In the genomic region with DNA sequence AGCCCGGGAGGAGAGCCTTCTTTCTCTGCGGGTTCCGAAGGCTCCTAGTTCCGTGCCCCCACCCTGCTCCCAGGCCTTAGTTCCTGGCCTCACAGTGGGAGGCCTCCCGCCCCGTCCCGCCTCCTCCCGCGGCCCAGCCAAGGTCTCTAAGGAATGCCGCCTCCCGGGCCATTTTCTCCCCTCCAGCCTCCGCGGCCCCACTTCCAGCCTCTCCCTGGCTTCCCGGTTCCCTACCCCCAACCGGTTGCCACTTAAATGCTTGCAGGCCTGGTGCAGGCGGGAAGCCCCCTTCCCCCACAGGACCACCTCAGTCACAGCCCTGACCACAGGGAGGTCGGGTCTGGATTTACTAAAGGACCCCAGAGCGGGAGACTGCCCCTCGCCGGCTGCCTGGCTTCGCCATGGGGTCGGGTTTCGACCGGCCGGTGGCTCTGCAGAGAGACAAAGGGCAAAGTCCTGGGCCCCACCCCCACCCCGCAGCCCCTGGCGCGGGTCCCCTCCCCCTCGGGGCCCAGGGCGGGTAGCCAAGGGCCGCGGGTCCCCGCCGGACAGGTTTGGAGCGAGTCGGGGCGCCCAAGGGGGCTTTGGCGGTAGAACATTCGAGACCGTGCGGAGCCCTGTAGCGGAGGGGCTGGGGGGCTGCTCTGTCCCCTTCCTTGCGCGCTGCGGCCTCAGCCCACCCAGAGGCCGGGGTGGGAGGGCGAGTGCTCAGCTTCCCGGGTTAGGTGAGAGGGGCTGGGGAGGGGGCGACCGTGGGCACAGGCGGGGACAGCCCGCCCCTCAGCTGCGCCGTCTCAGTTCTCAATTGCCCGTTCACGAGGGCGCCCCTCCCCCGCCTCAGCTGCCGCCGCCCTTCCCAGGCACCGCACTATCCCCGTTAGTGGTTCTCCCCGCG, we compare ENCODE assay signal across 14 cellular contexts. TPM values are rescaled to one million over a fixed set of nuclear protein-coding genes. Genes with fewer than 3 reads are reported as not detected.
DNase-seq lines count a peak whose midpoint lies in the region; ATAC-seq, FAIRE-seq and TF ChIP-seq lines count a peak whose summit lies in the region.
"Had no signal": no experiment of that assay in that cellular context is flagged by ENCODE, and none has a peak within 500 bp of the region (broad histone marks: within the 10 kb centered on the region; RNA-seq: fewer than 3 reads in every experiment).

No MANE protein-coding gene starts in this region.

- POLR2A ChIA-PET in HepG2 (lab: Yijun Ruan, JAX): interaction anchor here (1.4 to 6.3 kb wide), 6 partner anchors 16 to 121 kb away, joined by 5 to 65 read pairs (median 12); a partner anchor contains a TSS

- 25% methylated on average over 63 of the region's 64 CpGs for WGBS in right cardiac atrium
- 80% methylated on average over 43 of the region's 64 CpGs for WGBS in HepG2 (ENCODE audit: low lambda C conversion rate)
- 14 to 35% (median 21%) methylated on average over 27 to 64 of the region's 64 CpGs for WGBS in stomach, 5 donors

- H2AFZ ChIP-seq in HepG2 (ENCODE audit: low read length): no peak overlapping the region

- in situ Hi-C loops in HepG2 (cut with HindIII; ENCODE audit: extremely low pct_ligation_motif_present, low pct_unique_long_range_greater_than_20kb): no loop called here

- peaks cover 29% of the 10 kb centered on the region for H4K20me1 ChIP-seq in HepG2 (ENCODE audit: insufficient read depth, low read length)

- CTCF ChIA-PET in HepG2 (lab: Yijun Ruan, JAX; ENCODE audit: low intra/inter-chr PET ratio, low total read pairs): interaction anchor here (2.2 kb wide), 1 partner anchor 59 kb away, joined by 7 read pairs; no protein-coding TSS in a partner anchor

- intact Hi-C loops in right cardiac atrium (cut with DNase I): no loop called here
- intact Hi-C loops in Right ventricle myocardium inferior (cut with DNase I): no loop called here
- intact Hi-C loops in HepG2 (cut with micrococcal nuclease; ENCODE audit: unreplicated experiment): no loop called here
- intact Hi-C loops in vagina (cut with DNase I): no loop called here
- intact Hi-C loops in stomach (cut with DNase I; ENCODE audit: low total_unique reads): no loop called here

- H3K79me2 ChIP-seq in HepG2 (ENCODE audit: insufficient read depth, low read length): peaks cover 89% of the 10 kb centered on the region

- H3K27me3 Mint-ChIP-seq in chondrocyte (ENCODE audit: low read depth): no peaks in the 10 kb centered on the region

- TF ChIP-seq CTCF in chondrocyte (IDR thresholded peaks at IDR 0.05): no peak
- TF ChIP-seq CTCF in HepG2 (CRISPR knock-in tag; IDR thresholded peaks at IDR 0.05): peak; percentile 28; the same call in 1 of the 2 replicates
- no peak for TF ChIP-seq CTCF in vagina (IDR thresholded peaks at IDR 0.05)
- TF ChIP-seq CTCF in stomach (IDR thresholded peaks at IDR 0.05): no peak

- H3K27ac Mint-ChIP-seq in chondrocyte (ENCODE audit: unreplicated experiment): peak overlapping the region; percentile 69
- H3K27ac Mint-ChIP-seq: activated T-cell treated with anti-CD3 and anti-CD28 coated beads, Interleukin-2, amount 50 U/mL, for 24 hours had no signal

- H3K9me3 Mint-ChIP-seq in chondrocyte (ENCODE audit: low read depth): no peaks in the 10 kb centered on the region
- H3K9me3 Mint-ChIP-seq: activated T-cell treated with anti-CD3 and anti-CD28 coated beads, Interleukin-2, amount 50 U/mL, for 24 hours had no signal

- H3K36me3 ChIP-seq in HepG2 (replicated peaks in 1 of 2; ENCODE audit: control insufficient read depth in 1 of 2, insufficient read depth in 2 of 2, low read length in 2 of 2) (peaks cover 17 to 40% of the 10 kb centered on the region in 2 experiments), vagina (no peaks in the 10 kb centered on the region), stomach (no peaks in the 10 kb centered on the region)

- H3K27ac ChIP-seq in right cardiac atrium (ENCODE audit: low read length) (no peak overlapping the region), HepG2 (ENCODE audit: extremely low read length, insufficient read depth, low read length) (peak overlapping the region; percentile 85), vagina (no peak overlapping the region), stomach (no peak overlapping the region)
- H3K27ac ChIP-seq: psoas muscle, VCaP had no signal

- H3K4me3 ChIP-seq in right cardiac atrium (ENCODE audit: low read length): no peak overlapping the region
- peak overlapping the region; percentile 18 to 43 (median 41); a peak in 5 of 6 replicates for H3K4me3 ChIP-seq in HepG2 (replicated peaks in 1 of 3; ENCODE audit: insufficient read depth in 1 of 3, low read depth in 2 of 3, low read length in 3 of 3)
- H3K4me3 ChIP-seq in vagina: peak overlapping the region in 1 of 2 donors; percentile 10
- peak overlapping the region in 1 of 4 donors; percentile 16 for H3K4me3 ChIP-seq in stomach
- H3K4me3 ChIP-seq: psoas muscle had no signal

- H3K4me2 ChIP-seq in HepG2 (ENCODE audit: low read depth, low read length): peak overlapping the region; percentile 61

- no peaks in the 10 kb centered on the region for H3K4me1 ChIP-seq in right cardiac atrium (ENCODE audit: control insufficient read depth, insufficient read depth, low read length)
- H3K4me1 ChIP-seq in HepG2 (ENCODE audit: insufficient read depth, low read length): peaks cover 97% of the 10 kb centered on the region
- H3K4me1 ChIP-seq in vagina: peaks cover 18% of the 10 kb centered on the region
- H3K4me1 ChIP-seq in stomach: peaks cover 0 to 31% (median 23%) of the 10 kb centered on the region in 4 donors
- H3K4me1 ChIP-seq: psoas muscle had no signal

- ATAC-seq in right cardiac atrium (peak in 1 of 2 donors; percentile 30), Right ventricle myocardium inferior (no peak), HepG2 (peak; percentile 68), GM19324 (IDR thresholded peaks at IDR 0.05; ENCODE audit: low FRiP score, unreplicated experiment) (no peak)

- TF ChIP-seq EP300 in HepG2 (IDR thresholded peaks at IDR 0.05; ENCODE audit: low read depth in 2 of 2, low read length in 2 of 2): no peak
- no peak; the same call in 1 of the 2 replicates for TF ChIP-seq EP300 in HepG2 (CRISPR knock-in tag; IDR thresholded peaks at IDR 0.05; ENCODE audit: borderline replicate concordance)
- TF ChIP-seq EP300 in stomach (IDR thresholded peaks at IDR 0.05): no peak

- peak in 2 of 3 donors; percentile 28 to 54 for DNase-seq in right cardiac atrium
- DNase-seq in Right ventricle myocardium inferior (ENCODE audit: missing footprints): no peak
- peak; percentile 86 for DNase-seq in chondrocyte (ENCODE audit: low spot score)
- DNase-seq in HepG2 (ENCODE audit: low spot score): no peak
- DNase-seq in vagina (ENCODE audit: extremely low spot score in 2 of 2): peak; percentile 20 to 87
- no peak for DNase-seq in stomach
- no peak for DNase-seq in kidney tubule cell (ENCODE audit: low spot score)
- DNase-seq: activated T-cell treated with anti-CD3 and anti-CD28 coated beads, Interleukin-2, amount 50 U/mL, for 24 hours; AML-193; psoas muscle had no signal

- H3K9me3 ChIP-seq in right cardiac atrium (ENCODE audit: control insufficient read depth, low read length): no peaks in the 10 kb centered on the region
- H3K9me3 ChIP-seq in HepG2 (ENCODE audit: low read length): no peaks in the 10 kb centered on the region
- no peaks in the 10 kb centered on the region for H3K9me3 ChIP-seq in vagina
- H3K9me3 ChIP-seq in stomach: no peaks in the 10 kb centered on the region
- H3K9me3 ChIP-seq: psoas muscle had no signal

- no TSS peak for BruUV-seq in HepG2 (replicated peaks; lab: Mats Ljungman, UMichigan)

- peaks cover 2% of the 10 kb centered on the region for H3K36me3 Mint-ChIP-seq in chondrocyte (ENCODE audit: low read depth)

- peak overlapping the region; percentile 38 for H3K4me3 Mint-ChIP-seq in chondrocyte (ENCODE audit: unreplicated experiment)
- H3K4me3 Mint-ChIP-seq: activated T-cell treated with anti-CD3 and anti-CD28 coated beads, Interleukin-2, amount 50 U/mL, for 24 hours had no signal

- H3K9ac ChIP-seq in HepG2 (ENCODE audit: insufficient read depth, low read depth, low read length): peak overlapping the region; percentile 57

- TF ChIP-seq POLR2A in HepG2 (IDR thresholded peaks at IDR 0.05; ENCODE audit: insufficient read depth in 1 of 2, low read depth in 2 of 2, low read length in 2 of 2) (peak; percentile 14 to 31; a peak in 1 of 4 replicates), vagina (IDR thresholded peaks at IDR 0.05) (no peak), stomach (IDR thresholded peaks at IDR 0.05) (no peak)

- TF ChIP-seq RAD21 in HepG2 (CRISPR knock-in tag; IDR thresholded peaks at IDR 0.05): 0 out of 2 replicates have a peak, but pooled peaks have one; percentile 44

- peaks cover 63% of the 10 kb centered on the region for H3K4me1 Mint-ChIP-seq in chondrocyte (ENCODE audit: low read depth)

- no peak for FAIRE-seq in HepG2 (lab: Jason Lieb, UNC)

- H3K27me3 ChIP-seq in right cardiac atrium (ENCODE audit: control insufficient read depth, insufficient read depth): no peaks in the 10 kb centered on the region
- H3K27me3 ChIP-seq in HepG2 (ENCODE audit: control insufficient read depth in 1 of 2, insufficient read depth in 2 of 2, low read length in 2 of 2): no peaks in the 10 kb centered on the region
- no peaks in the 10 kb centered on the region for H3K27me3 ChIP-seq in vagina
- H3K27me3 ChIP-seq in stomach: peaks cover 11 to 99% (median 73%) of the 10 kb centered on the region in 3 donors

RNA-seq across cellular contexts. Expression of a gene that starts 16.4 kb away (rescaled TPM):
- total RNA-seq in right cardiac atrium: not detected
- polyA plus RNA-seq in right cardiac atrium: not detected
- not detected for total RNA-seq in Right ventricle myocardium inferior
- total RNA-seq in chondrocyte: 47.1 to 60.0 TPM (median 57.6 TPM) in 3 replicates
- 75.1 and 116 TPM in 2 replicates for total RNA-seq in HepG2 (2016; rRNA removed; fragmentation: Illumina TruSeq; extraction: Trizol)
- 9.9 and 10.7 TPM in 2 replicates for total RNA-seq in HepG2 (2016; cell fraction: cytosol; rRNA removed; fragmentation: Illumina TruSeq; extraction: Trizol; ENCODE audit: low read depth)
- 72.3 and 98.1 TPM in 2 replicates for total RNA-seq in HepG2 (2016; cell fraction: insoluble cytoplasmic fraction; rRNA removed; fragmentation: Illumina TruSeq; extraction: Trizol)
- 48.4 and 51.3 TPM in 2 replicates for total RNA-seq in HepG2 (2016; cell fraction: membrane; rRNA removed; fragmentation: Illumina TruSeq; extraction: Trizol)
- 85.9 and 101 TPM in 2 replicates for total RNA-seq in HepG2 (2016; cell fraction: nucleus; rRNA removed; fragmentation: Illumina TruSeq; extraction: Trizol)
- polyA plus RNA-seq in HepG2 (2011; rRNA removed): 29.0 and 29.7 TPM in 2 replicates
- polyA plus RNA-seq in HepG2 (2011; cell fraction: cytosol; rRNA removed): 20.8 and 22.5 TPM in 2 replicates
- 55.5 and 77.0 TPM in 2 replicates for polyA plus RNA-seq in HepG2 (2011; cell fraction: nucleus; rRNA removed)
- 38.7 and 44.9 TPM in 2 replicates for polyA plus RNA-seq in HepG2 (2012)
- polyA plus RNA-seq in HepG2 (2016; cell fraction: cytosol; fragmentation: Illumina TruSeq; extraction: Trizol; ENCODE audit: low read depth): 5.3 and 5.9 TPM in 2 replicates
- 74.2 and 94.4 TPM in 2 replicates for polyA plus RNA-seq in HepG2 (2016; cell fraction: insoluble cytoplasmic fraction; fragmentation: Illumina TruSeq; extraction: Trizol; ENCODE audit: low read depth)
- polyA plus RNA-seq in HepG2 (2016; cell fraction: membrane; fragmentation: Illumina TruSeq; extraction: Trizol; ENCODE audit: low read depth): 16.6 and 19.1 TPM in 2 replicates
- polyA plus RNA-seq in HepG2 (2016; cell fraction: nucleus; fragmentation: Illumina TruSeq; extraction: Trizol; ENCODE audit: insufficient read depth, low read depth): 92.5 and 99.5 TPM in 2 replicates
- polyA minus RNA-seq in HepG2 (2011; rRNA and poly(A)+ RNA removed; ENCODE audit: low replicate concordance): 12.9 and 68.2 TPM in 2 replicates
- 68.9 and 72.7 TPM in 2 replicates for polyA minus RNA-seq in HepG2 (2011; cell fraction: cytosol; rRNA and poly(A)+ RNA removed)
- polyA minus RNA-seq in HepG2 (2011; cell fraction: nucleus; rRNA and poly(A)+ RNA removed): 66.3 and 72.9 TPM in 2 replicates
- not detected for total RNA-seq in vagina
- 1 to 10 TPM in 1 of 5 donors, not detected in 4; 1.8 TPM for total RNA-seq in stomach
- under 1 TPM in 1 of 3 donors, not detected in 2; under 0.01 TPM for polyA plus RNA-seq in stomach
- total RNA-seq: lower leg skin, psoas muscle had no signal
- polyA plus RNA-seq: psoas muscle had no signal

RNA-seq across cellular contexts. Expression of a gene that starts 45.2 kb away (rescaled TPM):
- total RNA-seq in right cardiac atrium (not detected), Right ventricle myocardium inferior (not detected), chondrocyte (not detected in 3 replicates), HepG2 (2016; rRNA removed; fragmentation: Illumina TruSeq; extraction: Trizol) (0.73 TPM in 1 of 2 replicates, not detected in the other), vagina (not detected), stomach (not detected)
- polyA plus RNA-seq in right cardiac atrium (not detected), HepG2 (2011; rRNA removed) (0.55 and 0.70 TPM in 2 replicates), stomach (under 1 TPM in 1 of 3 donors, not detected in 2; 0.56 TPM)
- 0.71 and 1.1 TPM in 2 replicates for total RNA-seq in HepG2 (2016; cell fraction: cytosol; rRNA removed; fragmentation: Illumina TruSeq; extraction: Trizol; ENCODE audit: low read depth)
- total RNA-seq in HepG2 (2016; cell fraction: insoluble cytoplasmic fraction; rRNA removed; fragmentation: Illumina TruSeq; extraction: Trizol): 0.39 and 0.52 TPM in 2 replicates
- 0.38 and 0.46 TPM in 2 replicates for total RNA-seq in HepG2 (2016; cell fraction: membrane; rRNA removed; fragmentation: Illumina TruSeq; extraction: Trizol)
- total RNA-seq in HepG2 (2016; cell fraction: nucleus; rRNA removed; fragmentation: Illumina TruSeq; extraction: Trizol): not detected in 2 replicates
- 0.20 TPM in 1 of 2 replicates, not detected in the other for polyA plus RNA-seq in HepG2 (2011; cell fraction: cytosol; rRNA removed)
- polyA plus RNA-seq in HepG2 (2011; cell fraction: nucleus; rRNA removed): not detected in 2 replicates
- 0.56 TPM in 1 of 2 replicates, not detected in the other for polyA plus RNA-seq in HepG2 (2012)
- polyA plus RNA-seq in HepG2 (2016; cell fraction: cytosol; fragmentation: Illumina TruSeq; extraction: Trizol; ENCODE audit: low read depth): 1.2 and 2.0 TPM in 2 replicates
- 0.86 TPM in 1 of 2 replicates, not detected in the other for polyA plus RNA-seq in HepG2 (2016; cell fraction: insoluble cytoplasmic fraction; fragmentation: Illumina TruSeq; extraction: Trizol; ENCODE audit: low read depth)
- polyA plus RNA-seq in HepG2 (2016; cell fraction: membrane; fragmentation: Illumina TruSeq; extraction: Trizol; ENCODE audit: low read depth): 0.58 and 0.61 TPM in 2 replicates
- not detected in 2 replicates for polyA plus RNA-seq in HepG2 (2016; cell fraction: nucleus; fragmentation: Illumina TruSeq; extraction: Trizol; ENCODE audit: insufficient read depth, low read depth)
- polyA minus RNA-seq in HepG2 (2011; rRNA and poly(A)+ RNA removed; ENCODE audit: low replicate concordance): not detected in 2 replicates
- polyA minus RNA-seq in HepG2 (2011; cell fraction: cytosol; rRNA and poly(A)+ RNA removed): not detected in 2 replicates
- not detected in 2 replicates for polyA minus RNA-seq in HepG2 (2011; cell fraction: nucleus; rRNA and poly(A)+ RNA removed)
- total RNA-seq: LHCN-M2, lower leg skin, psoas muscle had no signal
- polyA plus RNA-seq: psoas muscle had no signal

Comparison
In these comparisons a context has a peak if more than half of its experiments do, and no peak if none do; other contexts are left out.
1. DNase-seq: peak in right cardiac atrium (2 of 3), chondrocyte (single experiment) and vagina (2 of 2); none in Right ventricle myocardium inferior (single experiment), HepG2 (single experiment), stomach (single experiment) and kidney tubule cell (single experiment).
2. POLR2A ChIP-seq: peak in HepG2 (2 of 2); none in vagina (0 of 2) and stomach (0 of 4).